In the genomic region with DNA sequence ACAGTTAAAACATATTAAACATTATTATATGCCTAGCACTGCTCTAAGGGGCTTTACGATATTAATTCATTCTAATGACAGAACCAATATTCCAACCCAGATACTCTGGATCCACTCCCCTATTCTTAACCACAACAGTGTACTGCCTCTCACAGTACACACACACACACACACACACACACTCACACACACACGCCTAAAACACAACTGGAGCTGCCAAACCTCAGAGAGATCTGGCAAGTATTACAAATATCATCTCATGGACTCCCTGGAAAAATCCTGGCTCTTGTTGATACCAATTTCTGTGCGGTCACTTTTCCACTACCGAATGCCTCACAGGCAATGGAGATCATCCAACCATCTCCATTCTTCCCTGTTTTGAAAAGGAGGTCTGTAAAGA, we compare ENCODE assay signal across 8 cellular contexts. TPM values are rescaled to one million over a fixed set of nuclear protein-coding genes. Genes with fewer than 3 reads are reported as not detected.
DNase-seq lines count a peak whose midpoint lies in the region; ATAC-seq lines count a peak whose summit lies in the region.

No MANE protein-coding gene starts in this region.

- H3K9me3 Mint-ChIP-seq in effector memory CD8-positive, alpha-beta T cell = no peaks in the 10 kb centered on the region
- no peaks in the 10 kb centered on the region for H3K9me3 Mint-ChIP-seq in natural killer cell treated with Interleukin-12 subunit alpha and Interleukin-12 subunit beta and Interleukin-15 and Interleukin-18, amount 100 ng/mL, for 72 hours
- peaks cover 0 to 4% of the 10 kb centered on the region in 2 donors for H3K9me3 Mint-ChIP-seq in activated naive CD4-positive, alpha-beta T cell treated with anti-CD3 and anti-CD28 coated beads, Interleukin-2, amount 50 U/mL, for 72 hours

- no peaks in the 10 kb centered on the region for H3K27me3 ChIP-seq in BLaER1 treated with 17β-estradiol and CSF1 and Interleukin-3, amounts not matched to agents 10 nM and 100 nM

- peak overlapping the region; percentile 96 to 99 for H3K27ac Mint-ChIP-seq in effector memory CD8-positive, alpha-beta T cell
- peak overlapping the region; percentile 99 for H3K27ac Mint-ChIP-seq in natural killer cell treated with Interleukin-12 subunit alpha and Interleukin-12 subunit beta and Interleukin-15 and Interleukin-18, amount 100 ng/mL, for 72 hours
- H3K27ac Mint-ChIP-seq in activated naive CD4-positive, alpha-beta T cell treated with anti-CD3 and anti-CD28 coated beads, Interleukin-2, amount 50 U/mL, for 72 hours = peak overlapping the region in 1 of 2 donors; percentile 95

- peak; percentile 22 for DNase-seq in NCI-H226
- no peak for DNase-seq in effector memory CD8-positive, alpha-beta T cell
- no peak for DNase-seq in natural killer cell treated with Interleukin-12 subunit alpha and Interleukin-12 subunit beta and Interleukin-15 and Interleukin-18, amount 100 ng/mL, for 72 hours (ENCODE audit: low spot score)
- DNase-seq in ecto neural progenitor cell (ENCODE audit: low spot score) = no peak
- no peak for DNase-seq in activated naive CD4-positive, alpha-beta T cell treated with anti-CD3 and anti-CD28 coated beads, Interleukin-2, amount 50 U/mL, for 72 hours (ENCODE audit: low spot score in 2 of 2)

- H3K4me3 ChIP-seq in BLaER1 treated with 17β-estradiol and CSF1 and Interleukin-3, amounts not matched to agents 10 nM and 100 nM = peak overlapping the region; percentile 68 to 87 (median 81)

- H3K4me2 ChIP-seq in BLaER1 treated with 17β-estradiol and CSF1 and Interleukin-3, amounts not matched to agents 10 nM and 100 nM = peak overlapping the region; percentile 83 to 93 (median 88)

- peak overlapping the region; percentile 94 to 96 for H3K4me3 Mint-ChIP-seq in effector memory CD8-positive, alpha-beta T cell
- peak overlapping the region; percentile 98 for H3K4me3 Mint-ChIP-seq in natural killer cell treated with Interleukin-12 subunit alpha and Interleukin-12 subunit beta and Interleukin-15 and Interleukin-18, amount 100 ng/mL, for 72 hours

- peak overlapping the region in 10 of 11 experiments; percentile 83 to 93 (median 86); a peak in 20 of 22 replicates for H3K9ac ChIP-seq in BLaER1 treated with 17β-estradiol and CSF1 and Interleukin-3, amounts not matched to agents 10 nM and 100 nM

- peaks cover 4 to 8% of the 10 kb centered on the region in 2 donors for H3K27me3 Mint-ChIP-seq in effector memory CD8-positive, alpha-beta T cell
- peaks cover 0 to under 1% of the 10 kb centered on the region in 2 donors for H3K27me3 Mint-ChIP-seq in natural killer cell treated with Interleukin-12 subunit alpha and Interleukin-12 subunit beta and Interleukin-15 and Interleukin-18, amount 100 ng/mL, for 72 hours

- peaks cover 14 to 21% (median 16%) of the 10 kb centered on the region in 11 experiments; a peak in 21 of 22 replicates for H3K9me3 ChIP-seq in BLaER1 treated with 17β-estradiol and CSF1 and Interleukin-3, amounts not matched to agents 10 nM and 100 nM (replicated peaks in 1 of 11)

- peak overlapping the region in 1 of 11 experiments; percentile 93; a peak in 1 of 22 replicates for H3K27ac ChIP-seq in BLaER1 treated with 17β-estradiol and CSF1 and Interleukin-3, amounts not matched to agents 10 nM and 100 nM

- peaks cover 6 to 41% (median 19%) of the 10 kb centered on the region in 11 experiments for H3K36me3 ChIP-seq in BLaER1 treated with 17β-estradiol and CSF1 and Interleukin-3, amounts not matched to agents 10 nM and 100 nM

- H3K4me1 Mint-ChIP-seq in effector memory CD8-positive, alpha-beta T cell (ENCODE audit: low read depth in 2 of 2) = peaks cover 34% of the 10 kb centered on the region in 2 donors
- H3K4me1 Mint-ChIP-seq in natural killer cell treated with Interleukin-12 subunit alpha and Interleukin-12 subunit beta and Interleukin-15 and Interleukin-18, amount 100 ng/mL, for 72 hours (ENCODE audit: low read depth in 2 of 2) = peaks cover 27 to 46% of the 10 kb centered on the region in 2 donors

- peaks cover 0 to 18% (median 0%) of the 10 kb centered on the region in 11 experiments; a peak in 5 of 22 replicates for H4K20me1 ChIP-seq in BLaER1 treated with 17β-estradiol and CSF1 and Interleukin-3, amounts not matched to agents 10 nM and 100 nM

- H3K4me1 ChIP-seq in BLaER1 treated with 17β-estradiol and CSF1 and Interleukin-3, amounts not matched to agents 10 nM and 100 nM = peaks cover 10 to 23% (median 14%) of the 10 kb centered on the region in 10 experiments

- H3K36me3 Mint-ChIP-seq in effector memory CD8-positive, alpha-beta T cell (ENCODE audit: insufficient read depth) = peaks cover 20% of the 10 kb centered on the region
- H3K36me3 Mint-ChIP-seq in natural killer cell treated with Interleukin-12 subunit alpha and Interleukin-12 subunit beta and Interleukin-15 and Interleukin-18, amount 100 ng/mL, for 72 hours = peaks cover 16% of the 10 kb centered on the region
- H3K36me3 Mint-ChIP-seq in activated naive CD4-positive, alpha-beta T cell treated with anti-CD3 and anti-CD28 coated beads, Interleukin-2, amount 50 U/mL, for 72 hours = peaks cover 20 to 27% of the 10 kb centered on the region in 2 donors

- no peak for ATAC-seq in effector memory CD8-positive, alpha-beta T cell (replicated peaks)
- ATAC-seq in natural killer cell treated with Interleukin-12 subunit alpha and Interleukin-12 subunit beta and Interleukin-15 and Interleukin-18, amount 100 ng/mL, for 72 hours = no peak
- ATAC-seq in HG02970 (IDR thresholded peaks at IDR 0.05; ENCODE audit: low FRiP score, unreplicated experiment) (no peak), HG03108 (IDR thresholded peaks at IDR 0.05; ENCODE audit: unreplicated experiment) (no peak)
- ATAC-seq in activated naive CD4-positive, alpha-beta T cell treated with anti-CD3 and anti-CD28 coated beads, Interleukin-2, amount 50 U/mL, for 72 hours = no peak

RNA-seq across cellular contexts. Expression of gene ZNF780A, which starts 1.3 kb away (rescaled TPM):
- total RNA-seq in natural killer cell treated with Interleukin-12 subunit alpha and Interleukin-12 subunit beta and Interleukin-15 and Interleukin-18, amount 100 ng/mL, for 72 hours = 10 to 100 TPM; 24.2 to 26.3 TPM
- 10 to 100 TPM; 12.7 to 17.8 TPM for total RNA-seq in activated naive CD4-positive, alpha-beta T cell treated with anti-CD3 and anti-CD28 coated beads, Interleukin-2, amount 50 U/mL, for 72 hours

RNA-seq across cellular contexts. Expression of gene ZNF780B, which starts 33.4 kb away (rescaled TPM):
- total RNA-seq in natural killer cell treated with Interleukin-12 subunit alpha and Interleukin-12 subunit beta and Interleukin-15 and Interleukin-18, amount 100 ng/mL, for 72 hours = 10 to 100 TPM; 30.7 to 35.2 TPM
- 10 to 100 TPM in 1 of 2 donors, 1 to 10 TPM in 1; 5.4 to 21.5 TPM for total RNA-seq in activated naive CD4-positive, alpha-beta T cell treated with anti-CD3 and anti-CD28 coated beads, Interleukin-2, amount 50 U/mL, for 72 hours
